In the genomic region with DNA sequence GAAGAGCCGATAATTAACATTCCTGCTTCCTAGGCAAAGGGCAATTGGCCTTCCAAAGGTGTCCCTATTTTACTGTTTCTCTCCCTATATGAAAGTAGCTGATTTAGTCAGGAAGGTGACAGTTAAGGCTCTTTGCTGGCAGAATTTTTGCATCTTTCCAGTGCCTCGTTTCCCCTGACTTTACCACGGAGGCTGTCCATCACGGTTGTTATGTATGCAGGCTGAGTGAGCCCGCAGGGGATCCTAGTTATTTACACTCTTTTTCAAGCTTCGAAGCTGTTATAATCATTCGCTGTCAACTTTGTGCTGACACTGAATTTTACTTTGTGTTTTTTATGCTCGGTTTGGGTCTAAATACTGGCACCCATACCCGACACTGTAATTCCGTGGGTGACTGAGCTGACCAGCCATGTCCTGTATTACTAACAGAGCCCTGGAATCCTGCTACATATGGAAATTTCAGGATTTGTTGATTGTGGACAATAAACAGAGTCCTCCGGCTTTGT, we compare ENCODE assay signal across 34 cellular contexts.
"Had no signal": no experiment of that assay in that cellular context is flagged by ENCODE, and none has a peak within 500 bp of the region (broad histone marks: within the 10 kb centered on the region; RNA-seq: fewer than 3 reads in every experiment).

No MANE protein-coding gene starts in this region.

- DNase-seq: activated CD4-positive, alpha-beta memory T cell treated with anti-CD3 and anti-CD28 coated beads for 36 hours; activated CD4-positive, alpha-beta T cell treated with anti-CD3 and anti-CD28 coated beads, Interleukin-2, amount 10 ng/mL, durations not matched to agents 24 days and 14 days; activated CD4-positive, CD25-positive, alpha-beta regulatory T cell treated with anti-CD3 and anti-CD28 coated beads, Interleukin-2, amount 50 U/mL, for 72 hours; activated CD8-positive, alpha-beta memory T cell treated with anti-CD3 and anti-CD28 coated beads, Interleukin-2, amount 50 U/mL, for 4 hours; activated effector memory CD4-positive, alpha-beta T cell treated with anti-CD3 and anti-CD28 coated beads, Interleukin-2, amount 50 U/mL, for 16 hours; activated naive CD4-positive, alpha-beta T cell treated with anti-CD3 and anti-CD28 coated beads for 36 hours; activated naive CD8-positive, alpha-beta T cell treated with anti-CD3 and anti-CD28 coated beads for 36 hours; activated T-cell treated with anti-CD3 and anti-CD28 coated beads, Interleukin-2, amount 50 U/mL, for 1 hour; adrenal gland; aorta; body of pancreas; effector CD8-positive, alpha-beta T cell; hippocampal formation; immature natural killer cell; midbrain; naive thymus-derived CD8-positive, alpha-beta T cell; retina; sigmoid colon; small intestine; stimulated activated CD4-positive, alpha-beta T cell treated with anti-CD3 and anti-CD28 coated beads, Interleukin-1b, Interleukin-23, amount 100 ng/mL, for 48 hours; stimulated activated CD4-positive, alpha-beta T cell treated with anti-CD3 and anti-CD28 coated beads, Interleukin-4, amount 100 ng/mL, for 4 hours; stimulated activated CD8-positive, alpha-beta memory T cell treated with anti-CD3 and anti-CD28 coated beads, Interleukin-4, amount 100 ng/mL, for 48 hours; stimulated activated naive CD8-positive, alpha-beta T cell treated with anti-CD3 and anti-CD28 coated beads, Interleukin-15, amount 100 ng/mL, for 72 hours; substantia nigra; T-helper 9 cell; upper lobe of left lung had no signal

- H3K27ac ChIP-seq: adrenal gland, body of pancreas, gastroesophageal sphincter, neutrophil, sigmoid colon, upper lobe of left lung, vagina, VCaP had no signal

- H3K9me3 ChIP-seq: adrenal gland, body of pancreas, gastroesophageal sphincter, neutrophil, sigmoid colon, upper lobe of left lung, vagina had no signal

- H3K36me3 ChIP-seq: adrenal gland, gastroesophageal sphincter, neutrophil, sigmoid colon, upper lobe of left lung, vagina had no signal

- FAIRE-seq: colon, endothelial cell of umbilical vein, small intestine, TTC549 had no signal

- H3K27me3 ChIP-seq: adrenal gland, body of pancreas, neutrophil, sigmoid colon, upper lobe of left lung, vagina had no signal

- H3K4me3 ChIP-seq: adrenal gland, body of pancreas, gastroesophageal sphincter, sigmoid colon, upper lobe of left lung, vagina had no signal

- H3K4me1 ChIP-seq: adrenal gland, body of pancreas, upper lobe of left lung, vagina had no signal

- ATAC-seq: body of pancreas; gastroesophageal sphincter; naive thymus-derived CD8-positive, alpha-beta T cell; stimulated activated memory B cell treated with anti-CD40 and anti-IgM and Interleukin-4, amounts not matched to agents 10 μg/mL and 1 μg/mL and 100 μg/mL, for 72 hours; stimulated activated naive CD8-positive, alpha-beta T cell treated with anti-CD3 and anti-CD28 coated beads, Interleukin-15, amount 100 ng/mL, for 72 hours had no signal
